ENCODE assay signal across 9 cellular contexts in the genomic region with DNA sequence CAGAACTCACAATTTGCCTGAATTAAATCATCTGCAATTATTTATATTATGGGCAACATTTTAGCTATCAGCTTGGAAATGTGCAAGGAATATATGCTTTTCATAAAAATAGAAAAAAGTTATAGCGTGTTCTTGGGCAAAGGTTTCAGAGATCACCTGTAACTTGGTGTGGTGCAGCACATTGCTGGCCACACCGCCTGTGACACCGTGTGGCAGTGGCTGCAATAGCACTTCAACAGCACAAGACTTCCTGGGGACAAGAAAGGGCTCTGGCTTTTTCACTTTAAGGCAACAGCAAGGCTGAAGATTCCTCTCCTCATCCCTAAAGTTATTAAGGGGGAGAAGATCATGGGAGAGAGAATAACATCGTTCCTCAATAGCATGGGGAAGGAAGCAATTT. TPM values are rescaled to one million over a fixed set of nuclear protein-coding genes. Genes with fewer than 3 reads are reported as not detected.
DNase-seq lines count a peak whose midpoint lies in the region; ATAC-seq and TF ChIP-seq lines count a peak whose summit lies in the region.
"Had no signal": no experiment of that assay in that cellular context is flagged by ENCODE, and none has a peak within 500 bp of the region (broad histone marks: within the 10 kb centered on the region; RNA-seq: fewer than 3 reads in every experiment).

No MANE protein-coding gene starts in this region.

- H3K27me3 ChIP-seq in SJCRH30: no peaks in the 10 kb centered on the region

- no peak overlapping the region for H3K27ac Mint-ChIP-seq in chondrocyte (ENCODE audit: unreplicated experiment)
- H3K27ac Mint-ChIP-seq in activated CD8-positive, alpha-beta T cell treated with anti-CD3 and anti-CD28 coated beads, Interleukin-2, amount 10 ng/mL, durations not matched to agents 7 days and 5 days: no peak overlapping the region
- H3K27ac Mint-ChIP-seq: dendritic cell treated with granulocyte-macrophage colony-stimulating factor and Interleukin-4, amounts not matched to agents 40 ng/mL and 50 ng/mL, for 4 days had no signal

- peak; percentile 25 for TF ChIP-seq CTCF in chondrocyte (IDR thresholded peaks at IDR 0.05)

- ATAC-seq in GM21390 (IDR thresholded peaks at IDR 0.05; ENCODE audit: unreplicated experiment): peak; percentile 89
- ATAC-seq in activated CD8-positive, alpha-beta T cell treated with anti-CD3 and anti-CD28 coated beads, Interleukin-2, amount 10 ng/mL, durations not matched to agents 7 days and 5 days: no peak

- no peaks in the 10 kb centered on the region for H3K4me1 ChIP-seq in SJCRH30

- no peak overlapping the region for H3K4me3 ChIP-seq in SJCRH30

- no peaks in the 10 kb centered on the region for H3K36me3 Mint-ChIP-seq in chondrocyte (ENCODE audit: low read depth)
- no peaks in the 10 kb centered on the region for H3K36me3 Mint-ChIP-seq in activated CD8-positive, alpha-beta T cell treated with anti-CD3 and anti-CD28 coated beads, Interleukin-2, amount 10 ng/mL, durations not matched to agents 7 days and 5 days (ENCODE audit: low read depth)

- no peaks in the 10 kb centered on the region for H3K36me3 ChIP-seq in SJCRH30

- DNase-seq in DMS53 treated with DMSO at 0.1 percent for 48 hours (lab: John Stamatoyannopoulos, UW; ENCODE audit: unreplicated experiment) (peak; percentile 67), M059J (ENCODE audit: low read depth) (peak; percentile 47), chondrocyte (ENCODE audit: low spot score) (no peak), SJCRH30 (no peak), AG20443 (ENCODE audit: low spot score) (no peak)
- no peak for DNase-seq in activated CD8-positive, alpha-beta T cell treated with anti-CD3 and anti-CD28 coated beads, Interleukin-2, amount 10 ng/mL, durations not matched to agents 7 days and 5 days
- no peak for DNase-seq in activated T-cell treated with anti-CD3 and anti-CD28 coated beads, Interleukin-2, amount 50 U/mL, for 1 hour

- POLR2A ChIA-PET in activated CD8-positive, alpha-beta T cell treated with anti-CD3 and anti-CD28 coated beads, Interleukin-2, amount 10 ng/mL, durations not matched to agents 7 days and 5 days (lab: Charles Lee): no interaction called here

- CTCF ChIA-PET in activated CD8-positive, alpha-beta T cell treated with anti-CD3 and anti-CD28 coated beads, Interleukin-2, amount 10 ng/mL, durations not matched to agents 7 days and 5 days (lab: Charles Lee): no interaction called here

- no peak overlapping the region for H3K4me3 Mint-ChIP-seq in chondrocyte (ENCODE audit: unreplicated experiment)
- no peak overlapping the region for H3K4me3 Mint-ChIP-seq in activated CD8-positive, alpha-beta T cell treated with anti-CD3 and anti-CD28 coated beads, Interleukin-2, amount 10 ng/mL, durations not matched to agents 7 days and 5 days
- H3K4me3 Mint-ChIP-seq: dendritic cell treated with granulocyte-macrophage colony-stimulating factor and Interleukin-4, amounts not matched to agents 40 ng/mL and 50 ng/mL, for 4 days had no signal

- no peaks in the 10 kb centered on the region for H3K9me3 ChIP-seq in SJCRH30 (replicated peaks)

- H3K4me1 Mint-ChIP-seq in chondrocyte (ENCODE audit: low read depth): no peaks in the 10 kb centered on the region
- H3K4me1 Mint-ChIP-seq in activated CD8-positive, alpha-beta T cell treated with anti-CD3 and anti-CD28 coated beads, Interleukin-2, amount 10 ng/mL, durations not matched to agents 7 days and 5 days (ENCODE audit: low read depth): no peaks in the 10 kb centered on the region

- H3K9me3 Mint-ChIP-seq in chondrocyte (ENCODE audit: low read depth): peaks cover 4% of the 10 kb centered on the region
- no peaks in the 10 kb centered on the region for H3K9me3 Mint-ChIP-seq in activated CD8-positive, alpha-beta T cell treated with anti-CD3 and anti-CD28 coated beads, Interleukin-2, amount 10 ng/mL, durations not matched to agents 7 days and 5 days (ENCODE audit: insufficient read depth)
- H3K9me3 Mint-ChIP-seq: dendritic cell treated with granulocyte-macrophage colony-stimulating factor and Interleukin-4, amounts not matched to agents 40 ng/mL and 50 ng/mL, for 4 days had no signal

- no peak overlapping the region for H3K27ac ChIP-seq in SJCRH30

- peaks cover 12% of the 10 kb centered on the region for H3K27me3 Mint-ChIP-seq in chondrocyte (ENCODE audit: low read depth)
- no peaks in the 10 kb centered on the region for H3K27me3 Mint-ChIP-seq in activated CD8-positive, alpha-beta T cell treated with anti-CD3 and anti-CD28 coated beads, Interleukin-2, amount 10 ng/mL, durations not matched to agents 7 days and 5 days (ENCODE audit: low read depth)

RNA-seq across cellular contexts. Expression of a gene that starts 14.8 kb away (rescaled TPM):
- not detected in 2 replicates for total RNA-seq in M059J (2014; rRNA removed; shearing (Covaris generic))
- not detected in 3 replicates for total RNA-seq in chondrocyte
- total RNA-seq in SJCRH30 (2014; rRNA removed; shearing (Covaris generic)): not detected in 2 replicates
- total RNA-seq in activated CD8-positive, alpha-beta T cell treated with anti-CD3 and anti-CD28 coated beads, Interleukin-2, amount 10 ng/mL, durations not matched to agents 7 days and 5 days: not detected

RNA-seq across cellular contexts. Expression of a gene that starts 26.2 kb away (rescaled TPM):
- total RNA-seq in M059J (2014; rRNA removed; shearing (Covaris generic)): not detected in 2 replicates
- not detected in 3 replicates for total RNA-seq in chondrocyte
- not detected in 2 replicates for total RNA-seq in SJCRH30 (2014; rRNA removed; shearing (Covaris generic))
- total RNA-seq in activated CD8-positive, alpha-beta T cell treated with anti-CD3 and anti-CD28 coated beads, Interleukin-2, amount 10 ng/mL, durations not matched to agents 7 days and 5 days: not detected

RNA-seq across cellular contexts. Expression of a gene that starts 32.5 kb away (rescaled TPM):
- total RNA-seq in M059J (2014; rRNA removed; shearing (Covaris generic)): 0.05 TPM in 1 of 2 replicates, not detected in the other
- total RNA-seq in chondrocyte: not detected in 3 replicates
- total RNA-seq in SJCRH30 (2014; rRNA removed; shearing (Covaris generic)): not detected in 2 replicates
- not detected for total RNA-seq in activated CD8-positive, alpha-beta T cell treated with anti-CD3 and anti-CD28 coated beads, Interleukin-2, amount 10 ng/mL, durations not matched to agents 7 days and 5 days

Comparison
In these comparisons a context has a peak if more than half of its experiments do, and no peak if none do; other contexts are left out.
1. DNase-seq: peak in DMS53 treated with DMSO at 0.1 percent for 48 hours (single experiment) and M059J (single experiment); none in chondrocyte (single experiment), SJCRH30 (0 of 2), activated CD8-positive, alpha-beta T cell treated with anti-CD3 and anti-CD28 coated beads, Interleukin-2, amount 10 ng/mL, durations not matched to agents 7 days and 5 days (single experiment), activated T-cell treated with anti-CD3 and anti-CD28 coated beads, Interleukin-2, amount 50 U/mL, for 1 hour (single experiment) and AG20443 (single experiment).